In the genomic region with DNA sequence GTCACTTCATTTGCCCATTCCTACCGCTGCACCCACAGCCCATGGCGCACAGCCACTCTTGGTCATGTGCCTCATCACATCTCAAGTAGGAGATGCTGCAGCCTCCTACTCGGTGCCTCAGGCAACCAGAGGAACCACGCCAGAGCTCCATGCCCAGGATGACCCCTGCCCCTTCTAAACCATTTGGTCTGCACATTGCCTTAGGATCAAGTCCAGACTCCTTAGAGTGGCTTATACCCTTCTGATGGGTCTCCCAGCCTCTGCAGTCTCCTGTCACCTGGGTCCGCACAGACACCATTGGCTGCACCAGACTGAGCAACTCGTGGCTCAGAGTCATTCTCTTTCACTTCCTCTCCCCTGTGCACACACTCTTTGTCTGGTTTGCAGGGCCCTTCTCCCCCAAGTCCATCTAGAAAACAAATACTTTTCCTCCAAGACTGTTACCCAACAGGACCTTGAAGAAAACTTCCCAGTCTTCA, we compare ENCODE assay signal across 10 cellular contexts. TPM values are rescaled to one million over a fixed set of nuclear protein-coding genes. Genes with fewer than 3 reads are reported as not detected.
DNase-seq lines count a peak whose midpoint lies in the region; ATAC-seq and TF ChIP-seq lines count a peak whose summit lies in the region.
"Had no signal": no experiment of that assay in that cellular context is flagged by ENCODE, and none has a peak within 500 bp of the region (broad histone marks: within the 10 kb centered on the region; RNA-seq: fewer than 3 reads in every experiment).

No MANE protein-coding gene starts in this region.

- intact Hi-C loops in sigmoid colon (cut with DNase I), result loop anchor here (5.0 kb wide), 1 partner anchor 202 kb away; no protein-coding TSS in a partner anchor

- H3K9me3 ChIP-seq in sigmoid colon, result no peaks in the 10 kb centered on the region

- peak overlapping the region; percentile 20 to 93 (median 68) for H3K27ac ChIP-seq in sigmoid colon

- DNase-seq in activated T-cell treated with anti-CD3 and anti-CD28 coated beads, Interleukin-2, amount 50 U/mL, for 4 hours, result no peak
- no peak for DNase-seq in activated T-cell treated with anti-CD3 and anti-CD28 coated beads, Interleukin-2, amount 50 U/mL, for 1 hour
- DNase-seq in SKM-1 treated with dmso at 0.1 percent for 144 hours (lab: John Stamatoyannopoulos, UW; ENCODE audit: unreplicated experiment) (peak; percentile 55), sigmoid colon (no peak), DMS 273 (lab: John Stamatoyannopoulos, UW; ENCODE audit: unreplicated experiment) (no peak), SK-N-DZ (ENCODE audit: low spot score) (no peak)
- DNase-seq in central memory CD4-positive, alpha-beta T cell, result no peak

- no peak for TF ChIP-seq CTCF in sigmoid colon (IDR thresholded peaks at IDR 0.05)

- peak; percentile 24 to 49 for ATAC-seq in activated T-cell treated with anti-CD3 and anti-CD28 coated beads, Interleukin-2, amount 50 U/mL, for 4 hours
- peak; percentile 50 for ATAC-seq in HG02938 (IDR thresholded peaks at IDR 0.05; ENCODE audit: unreplicated experiment)

- no peak for TF ChIP-seq EP300 in sigmoid colon (IDR thresholded peaks at IDR 0.05)

- TF ChIP-seq POLR2A in sigmoid colon (IDR thresholded peaks at IDR 0.05), result no peak

- H3K36me3 Mint-ChIP-seq in activated T-cell treated with anti-CD3 and anti-CD28 coated beads, Interleukin-2, amount 50 U/mL, for 4 hours (ENCODE audit: insufficient read depth), result no peaks in the 10 kb centered on the region

- no peak overlapping the region for H3K4me3 Mint-ChIP-seq in activated T-cell treated with anti-CD3 and anti-CD28 coated beads, Interleukin-2, amount 50 U/mL, for 4 hours

- H3K4me1 Mint-ChIP-seq in activated T-cell treated with anti-CD3 and anti-CD28 coated beads, Interleukin-2, amount 50 U/mL, for 4 hours (ENCODE audit: low read depth), result peaks cover 75% of the 10 kb centered on the region

- H3K4me3 ChIP-seq in sigmoid colon, result no peak overlapping the region

- 72 to 86% methylated on average over 6 of the region's 6 CpGs for WGBS in sigmoid colon, 2 donors

- no peaks in the 10 kb centered on the region for H3K9me3 Mint-ChIP-seq in activated T-cell treated with anti-CD3 and anti-CD28 coated beads, Interleukin-2, amount 50 U/mL, for 4 hours

- H3K27me3 ChIP-seq in sigmoid colon, result no peaks in the 10 kb centered on the region

- H3K4me1 ChIP-seq in sigmoid colon, result peaks cover 0 to 59% (median 49%) of the 10 kb centered on the region in 4 donors

- no peaks in the 10 kb centered on the region for H3K36me3 ChIP-seq in sigmoid colon

- H3K27me3 Mint-ChIP-seq in activated T-cell treated with anti-CD3 and anti-CD28 coated beads, Interleukin-2, amount 50 U/mL, for 4 hours (ENCODE audit: low read depth), result no peaks in the 10 kb centered on the region

RNA-seq across cellular contexts. Expression of gene ADORA3, which starts 2.2 kb away (rescaled TPM):
- total RNA-seq in activated T-cell treated with anti-CD3 and anti-CD28 coated beads, Interleukin-2, amount 50 U/mL, for 4 hours, result not detected
- 10 to 100 TPM in 2 of 4 donors, 1 to 10 TPM in 2; 3.0 to 12.8 (median 10.4) TPM for total RNA-seq in sigmoid colon
- polyA plus RNA-seq in sigmoid colon, result 10 to 100 TPM in 1 of 3 donors, 1 to 10 TPM in 2; 3.0 to 20.6 (median 5.4) TPM
- not detected in 2 replicates for polyA plus RNA-seq in SK-N-DZ (2014; cell fraction: cytosol; rRNA removed)
- polyA plus RNA-seq in SK-N-DZ (2014; cell fraction: nucleus; rRNA removed), result not detected in 2 replicates
- total RNA-seq: fibroblast of villous mesenchyme had no signal
- polyA plus RNA-seq: BJ had no signal

RNA-seq across cellular contexts. Expression of gene TMIGD3, which starts 2.2 kb away (rescaled TPM):
- not detected for total RNA-seq in activated T-cell treated with anti-CD3 and anti-CD28 coated beads, Interleukin-2, amount 50 U/mL, for 4 hours
- total RNA-seq in sigmoid colon, result 1 to 10 TPM; 1.9 to 7.5 (median 5.1) TPM
- polyA plus RNA-seq in sigmoid colon, result 10 to 100 TPM in 1 of 3 donors, 1 to 10 TPM in 2; 3.4 to 29.8 (median 6.6) TPM
- polyA plus RNA-seq in SK-N-DZ (2014; cell fraction: cytosol; rRNA removed), result not detected in 2 replicates
- polyA plus RNA-seq in SK-N-DZ (2014; cell fraction: nucleus; rRNA removed), result not detected in 2 replicates
- polyA plus RNA-seq: BJ had no signal

RNA-seq across cellular contexts. Expression of gene C1orf162, which starts 31.9 kb away (rescaled TPM):
- total RNA-seq in activated T-cell treated with anti-CD3 and anti-CD28 coated beads, Interleukin-2, amount 50 U/mL, for 4 hours, result 1 to 10 TPM; 2.6 to 3.6 (median 2.6) TPM
- 10 to 100 TPM; 15.7 to 31.0 (median 21.5) TPM for total RNA-seq in sigmoid colon
- 10 to 100 TPM; 22.8 to 27.0 (median 24.3) TPM for polyA plus RNA-seq in sigmoid colon
- polyA plus RNA-seq in SK-N-DZ (2014; cell fraction: cytosol; rRNA removed), result 0.19 TPM in 1 of 2 replicates, not detected in the other
- polyA plus RNA-seq in SK-N-DZ (2014; cell fraction: nucleus; rRNA removed), result 2.4 and 3.5 TPM in 2 replicates

RNA-seq across cellular contexts. Expression of gene ATP5PB, which starts 56.4 kb away (rescaled TPM):
- 100 to 1,000 TPM; 301 to 332 (median 319) TPM for total RNA-seq in activated T-cell treated with anti-CD3 and anti-CD28 coated beads, Interleukin-2, amount 50 U/mL, for 4 hours
- 100 to 1,000 TPM; 157 to 217 (median 196) TPM for total RNA-seq in sigmoid colon
- 100 to 1,000 TPM; 515 to 849 (median 620) TPM for polyA plus RNA-seq in sigmoid colon
- polyA plus RNA-seq in SK-N-DZ (2014; cell fraction: cytosol; rRNA removed), result 352 and 364 TPM in 2 replicates
- 226 and 273 TPM in 2 replicates for polyA plus RNA-seq in SK-N-DZ (2014; cell fraction: nucleus; rRNA removed)

RNA-seq across cellular contexts. Expression of gene WDR77, which starts 56.6 kb away (rescaled TPM):
- total RNA-seq in activated T-cell treated with anti-CD3 and anti-CD28 coated beads, Interleukin-2, amount 50 U/mL, for 4 hours, result 10 to 100 TPM; 89.6 to 95.0 (median 93.7) TPM
- 10 to 100 TPM; 16.3 to 23.8 (median 20.1) TPM for total RNA-seq in sigmoid colon
- 10 to 100 TPM; 13.8 to 29.5 (median 15.5) TPM for polyA plus RNA-seq in sigmoid colon
- polyA plus RNA-seq in SK-N-DZ (2014; cell fraction: cytosol; rRNA removed), result 152 and 161 TPM in 2 replicates
- polyA plus RNA-seq in SK-N-DZ (2014; cell fraction: nucleus; rRNA removed), result 91.2 and 142 TPM in 2 replicates
